In genomic region chr15:74319596-74320357, GRCh38 we compare ENCODE assay signal across 12 cellular contexts. TPM values are rescaled to one million over a fixed set of nuclear protein-coding genes. Genes with fewer than 3 reads are reported as not detected.
A peak's percentile ranks its signal among the peaks of the same experiment; 100 is the strongest.
DNase-seq lines count a peak whose midpoint lies in the region; ATAC-seq, FAIRE-seq and TF ChIP-seq lines count a peak whose summit lies in the region.
"Had no signal": no experiment of that assay in that cellular context is flagged by ENCODE, and none has a peak within 500 bp of the region (broad histone marks: within the 10 kb centered on the region; RNA-seq: fewer than 3 reads in every experiment).

No MANE protein-coding gene starts in this region.

- H3K27me3 Mint-ChIP-seq in astrocyte (ENCODE audit: low read depth, unreplicated experiment) (peaks cover 5% of the 10 kb centered on the region), neural progenitor cell (ENCODE audit: insufficient read depth, low read depth) (peaks cover 9% of the 10 kb centered on the region)
- peaks cover 6% of the 10 kb centered on the region for H3K27me3 Mint-ChIP-seq in activated T-cell treated with anti-CD3 and anti-CD28 coated beads, Interleukin-2, amount 50 U/mL, for 4 hours (ENCODE audit: low read depth)

- no peaks in the 10 kb centered on the region for H3K36me3 ChIP-seq in astrocyte (ENCODE audit: insufficient read depth, low read length)
- H3K36me3 ChIP-seq in neural progenitor cell: no peaks in the 10 kb centered on the region
- H3K36me3 ChIP-seq: colonic mucosa had no signal

- H3K4me2 ChIP-seq in astrocyte (ENCODE audit: low read length): no peak overlapping the region
- peak overlapping the region; percentile 48 for H3K4me2 ChIP-seq in neural progenitor cell

- H3K9me3 ChIP-seq in astrocyte (ENCODE audit: insufficient read depth, low read depth, low read length): no peaks in the 10 kb centered on the region
- no peaks in the 10 kb centered on the region for H3K9me3 ChIP-seq in neural progenitor cell (ENCODE audit: low read depth)
- H3K9me3 ChIP-seq: colonic mucosa had no signal

- DNase-seq in DMS 273 (lab: John Stamatoyannopoulos, UW; ENCODE audit: unreplicated experiment) (peak; percentile 25), DMS 273 treated with DMSO at 0.1 percent for 48 hours (lab: John Stamatoyannopoulos, UW) (no peak), NCI-H1417 (lab: John Stamatoyannopoulos, UW) (peak; percentile 33 to 96 (median 85)), astrocyte (ENCODE audit: low read depth) (no peak), neural progenitor cell (ENCODE audit: low spot score) (peak; percentile 80), mesenteric fat pad (ENCODE audit: low spot score) (no peak)
- no peak for DNase-seq in activated T-cell treated with anti-CD3 and anti-CD28 coated beads, Interleukin-2, amount 50 U/mL, for 4 hours
- DNase-seq: GF-D8, NCI-H524 treated with DMSO at 0.1 percent for 48 hours had no signal

- H3K27ac Mint-ChIP-seq in astrocyte (ENCODE audit: unreplicated experiment): no peak overlapping the region
- no peak overlapping the region for H3K27ac Mint-ChIP-seq in neural progenitor cell

- peaks cover 40% of the 10 kb centered on the region for H3K4me1 ChIP-seq in astrocyte (ENCODE audit: insufficient read depth, low read length)
- H3K4me1 ChIP-seq in neural progenitor cell: peaks cover 21% of the 10 kb centered on the region
- H3K4me1 ChIP-seq: colonic mucosa had no signal

- H2AFZ ChIP-seq in astrocyte (ENCODE audit: low read depth, low read length): peak overlapping the region; percentile 13
- no peak overlapping the region for H2AFZ ChIP-seq in neural progenitor cell (replicated peaks)

- H3K9me3 Mint-ChIP-seq in astrocyte (ENCODE audit: unreplicated experiment) (no peaks in the 10 kb centered on the region), neural progenitor cell (no peaks in the 10 kb centered on the region)
- no peaks in the 10 kb centered on the region for H3K9me3 Mint-ChIP-seq in activated T-cell treated with anti-CD3 and anti-CD28 coated beads, Interleukin-2, amount 50 U/mL, for 4 hours

- TF ChIP-seq CTCF in astrocyte (IDR thresholded peaks at IDR 0.05; ENCODE audit: insufficient read depth, low read depth, low read length) (no peak), neural progenitor cell (IDR thresholded peaks at IDR 0.05) (no peak)

- FAIRE-seq in astrocyte (lab: Jason Lieb, UNC): no peak

- H3K36me3 Mint-ChIP-seq in astrocyte (ENCODE audit: low read depth, unreplicated experiment) (no peaks in the 10 kb centered on the region), neural progenitor cell (no peaks in the 10 kb centered on the region)
- H3K36me3 Mint-ChIP-seq in activated T-cell treated with anti-CD3 and anti-CD28 coated beads, Interleukin-2, amount 50 U/mL, for 4 hours (ENCODE audit: insufficient read depth): no peaks in the 10 kb centered on the region

- H3K9ac ChIP-seq in astrocyte (ENCODE audit: low read length) (peak overlapping the region; percentile 2), neural progenitor cell (no peak overlapping the region)

- no peaks in the 10 kb centered on the region for H3K79me2 ChIP-seq in astrocyte (ENCODE audit: insufficient read depth, low read length)
- no peaks in the 10 kb centered on the region for H3K79me2 ChIP-seq in neural progenitor cell (ENCODE audit: low read depth)

- ATAC-seq in activated T-cell treated with anti-CD3 and anti-CD28 coated beads, Interleukin-2, amount 50 U/mL, for 4 hours: no peak
- no peak for ATAC-seq in GM19023 (IDR thresholded peaks at IDR 0.05; ENCODE audit: unreplicated experiment)

- H3K27me3 ChIP-seq in astrocyte (ENCODE audit: insufficient read depth, low read length): no peaks in the 10 kb centered on the region
- no peaks in the 10 kb centered on the region for H3K27me3 ChIP-seq in neural progenitor cell
- H3K27me3 ChIP-seq: colonic mucosa had no signal

- no peak overlapping the region for H3K4me3 Mint-ChIP-seq in astrocyte (ENCODE audit: unreplicated experiment)
- no peak overlapping the region for H3K4me3 Mint-ChIP-seq in neural progenitor cell
- no peak overlapping the region for H3K4me3 Mint-ChIP-seq in activated T-cell treated with anti-CD3 and anti-CD28 coated beads, Interleukin-2, amount 50 U/mL, for 4 hours

- H3K27ac ChIP-seq in astrocyte (ENCODE audit: low read depth, low read length) (no peak overlapping the region), neural progenitor cell (no peak overlapping the region)
- H3K27ac ChIP-seq: 22Rv1, colonic mucosa had no signal

- H3K4me1 Mint-ChIP-seq in astrocyte (ENCODE audit: low read depth, unreplicated experiment) (peaks cover 22% of the 10 kb centered on the region), neural progenitor cell (peaks cover 44% of the 10 kb centered on the region)
- peaks cover 14% of the 10 kb centered on the region for H3K4me1 Mint-ChIP-seq in activated T-cell treated with anti-CD3 and anti-CD28 coated beads, Interleukin-2, amount 50 U/mL, for 4 hours (ENCODE audit: low read depth)

- H4K20me1 ChIP-seq in astrocyte (ENCODE audit: insufficient read depth, low read length): no peaks in the 10 kb centered on the region
- H4K20me1 ChIP-seq in neural progenitor cell (ENCODE audit: low read depth): peaks cover 3% of the 10 kb centered on the region

- H3K4me3 ChIP-seq in astrocyte (ENCODE audit: insufficient read depth, low read depth, low read length) (no peak overlapping the region), neural progenitor cell (no peak overlapping the region)
- H3K4me3 ChIP-seq: colonic mucosa had no signal

- H3F3A ChIP-seq in neural progenitor cell (ENCODE audit: low read depth): peaks cover 10% of the 10 kb centered on the region

RNA-seq across cellular contexts. Expression of gene CYP11A1, which starts 47.7 kb away (rescaled TPM):
- total RNA-seq in astrocyte (0.43 and 0.60 TPM in 2 replicates), neural progenitor cell (ENCODE audit: low replicate concordance) (0.99 and 1.1 TPM in 2 replicates), mesenteric fat pad (1.9 TPM)
- total RNA-seq in activated T-cell treated with anti-CD3 and anti-CD28 coated beads, Interleukin-2, amount 50 U/mL, for 4 hours: under 1 TPM; 0.33 to 0.41 (median 0.40) TPM

Comparison
In these comparisons a context has a peak if more than half of its experiments do, and no peak if none do; other contexts are left out.
1. DNase-seq: peak in DMS 273 (single experiment), NCI-H1417 (3 of 3) and neural progenitor cell (single experiment); none in DMS 273 treated with DMSO at 0.1 percent for 48 hours (single experiment), astrocyte (single experiment), mesenteric fat pad (single experiment) and activated T-cell treated with anti-CD3 and anti-CD28 coated beads, Interleukin-2, amount 50 U/mL, for 4 hours (single experiment).